Comparison of ENCODE assay signal across 17 cellular contexts in the genomic region with DNA sequence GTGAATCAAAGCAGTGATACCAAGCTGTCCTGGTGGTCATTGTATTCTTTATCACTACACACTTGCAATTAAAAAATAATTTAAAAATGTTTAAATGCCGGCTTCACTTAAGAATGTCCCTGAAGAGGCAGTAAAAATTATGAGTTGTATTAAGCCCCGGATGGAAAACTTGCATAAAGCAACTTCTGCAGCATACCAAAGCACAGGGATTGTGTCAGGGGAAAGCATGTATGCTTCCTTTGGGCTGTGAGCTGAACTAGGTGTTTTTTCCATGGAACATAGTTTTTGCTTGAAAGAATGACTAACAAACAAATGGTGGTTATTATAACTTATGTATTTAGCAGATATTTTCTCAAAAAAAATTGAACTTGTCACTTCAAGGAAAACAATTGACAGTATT.
DNase-seq lines count a peak whose midpoint lies in the region; ATAC-seq and TF ChIP-seq lines count a peak whose summit lies in the region.
"Had no signal": no experiment of that assay in that cellular context is flagged by ENCODE, and none has a peak within 500 bp of the region (broad histone marks: within the 10 kb centered on the region; RNA-seq: fewer than 3 reads in every experiment).

No MANE protein-coding gene starts in this region.

- H3K36me3 ChIP-seq in IMR-90 (ENCODE audit: control insufficient read depth, insufficient read depth, low read length) = peaks cover 6% of the 10 kb centered on the region

- TF ChIP-seq RAD21 in IMR-90 (IDR thresholded peaks at IDR 0.05; ENCODE audit: low read length) = no peak

- H3K4ac ChIP-seq in IMR-90 (ENCODE audit: low read depth, low read length) = peak overlapping the region; percentile 80

- H3K9me1 ChIP-seq in IMR-90 (ENCODE audit: insufficient read depth, low read length) = peaks cover 10% of the 10 kb centered on the region; the same call in 1 of the 2 replicates

- H4K20me1 ChIP-seq in IMR-90 (ENCODE audit: insufficient read depth, low read length) = no peaks in the 10 kb centered on the region
- H4K20me1 ChIP-seq: BLaER1 treated with 17β-estradiol and CSF1 and Interleukin-3, amounts not matched to agents 10 nM and 100 nM had no signal

- H3K56ac ChIP-seq in IMR-90 (ENCODE audit: extremely low read depth, insufficient read depth, low read length) = no peak overlapping the region

- H2AFZ ChIP-seq in IMR-90 (replicated peaks; ENCODE audit: low read length, poor library complexity) = no peak overlapping the region

- H2BK5ac ChIP-seq in IMR-90 (ENCODE audit: low read depth, low read length, poor library complexity, severe bottlenecking) = peak overlapping the region; percentile 72

- CTCF ChIA-PET in IMR-90 (lab: Yijun Ruan, JAX) = no interaction called here

- H3K4me3 ChIP-seq in IMR-90 (ENCODE audit: insufficient read depth, low read depth, low read length) (no peak overlapping the region), choroid plexus epithelial cell (ENCODE audit: low read depth, low read length) (no peak overlapping the region)
- H3K4me3 ChIP-seq: BLaER1 treated with 17β-estradiol and CSF1 and Interleukin-3, amounts not matched to agents 10 nM and 100 nM; K562 had no signal

- peak overlapping the region; percentile 92; the same call in 2 of the 3 replicates for H2BK15ac ChIP-seq in IMR-90 (ENCODE audit: low read depth, low read length)

- H4K5ac ChIP-seq in IMR-90 (ENCODE audit: low read depth, low read length) = peak overlapping the region; percentile 86

- H2BK20ac ChIP-seq in IMR-90 (ENCODE audit: low read depth, low read length) = peak overlapping the region; percentile 90; the same call in 1 of the 2 replicates

- dilution Hi-C loops in IMR-90 (cut with HindIII; ENCODE audit: low sequenced_read_pairs, unreplicated experiment) = no loop called here

- WGBS in IMR-90 (ENCODE audit: extremely low coverage in 2 of 2, insufficient read length in 1 of 2), 2 experiments = no CpG with 5 or more reads among the region's 2 CpGs

- peak overlapping the region; percentile 85 for H3K18ac ChIP-seq in IMR-90 (ENCODE audit: low read depth, low read length)

- in situ Hi-C loops in IMR-90 (cut with MboI; ENCODE audit: low sequenced_read_pairs) = no loop called here

- H3K23ac ChIP-seq in IMR-90 (ENCODE audit: low read depth, low read length) = peak overlapping the region; percentile 53; the same call in 1 of the 2 replicates

- H3K27ac ChIP-seq in IMR-90 (ENCODE audit: insufficient read depth, low read length) = peak overlapping the region; percentile 70; the same call in 1 of the 2 replicates
- H3K27ac ChIP-seq: BLaER1 treated with 17β-estradiol and CSF1 and Interleukin-3, amounts not matched to agents 10 nM and 100 nM had no signal

- no peak for ATAC-seq in IMR-90 (ENCODE audit: low read depth)
- ATAC-seq in HG02981 (IDR thresholded peaks at IDR 0.05; ENCODE audit: unreplicated experiment) = no peak
- no peak for ATAC-seq in HG03469 (IDR thresholded peaks at IDR 0.05; ENCODE audit: unreplicated experiment)
- ATAC-seq: HCT116, K562 had no signal

- H3K4me1 ChIP-seq in IMR-90 (ENCODE audit: control insufficient read depth, insufficient read depth, low read length) = peaks cover 18% of the 10 kb centered on the region

- peaks cover 5% of the 10 kb centered on the region; the same call in 1 of the 2 replicates for H3K9me3 ChIP-seq in IMR-90 (ENCODE audit: control insufficient read depth, insufficient read depth, low read length)

- no TSS peak for BruUV-seq in IMR-90 (replicated peaks; lab: Mats Ljungman, UMichigan)

- no peak overlapping the region for H2AK9ac ChIP-seq in IMR-90 (replicated peaks; ENCODE audit: low read depth, low read length, poor library complexity)

- no peak for TF ChIP-seq POLR2A in IMR-90 (IDR thresholded peaks at IDR 0.05; ENCODE audit: low read depth, low read length)

- TF ChIP-seq CTCF in IMR-90 (conservative IDR thresholded peaks at IDR 0.05; ENCODE audit: low read depth, low read length) = no peak
- TF ChIP-seq CTCF in choroid plexus epithelial cell (conservative IDR thresholded peaks at IDR 0.05; ENCODE audit: low read depth, low read length) = no peak

- H4K8ac ChIP-seq in IMR-90 (ENCODE audit: low read depth in 2 of 2, low read length in 2 of 2) = peak overlapping the region in 1 of 2 experiments; percentile 71; a peak in 2 of 4 replicates

- H2AK5ac ChIP-seq in IMR-90 (ENCODE audit: low read depth, low read length) = peak overlapping the region; percentile 79

- 0 out of 2 replicates have a peak overlapping the region, but pooled peaks have one; percentile 41 for H3K9ac ChIP-seq in IMR-90 (ENCODE audit: low read depth, low read length)
- H3K9ac ChIP-seq: BLaER1 treated with 17β-estradiol and CSF1 and Interleukin-3, amounts not matched to agents 10 nM and 100 nM had no signal

- no peaks in the 10 kb centered on the region for H3K27me3 ChIP-seq in IMR-90 (ENCODE audit: control insufficient read depth, insufficient read depth, low read length)
- H3K27me3 ChIP-seq: BLaER1 treated with 17β-estradiol and CSF1 and Interleukin-3, amounts not matched to agents 10 nM and 100 nM had no signal

- H3K79me1 ChIP-seq in IMR-90 (ENCODE audit: low read depth in 1 of 2, low read length in 2 of 2) = peaks cover 21 to 55% of the 10 kb centered on the region in 2 experiments

- POLR2A ChIA-PET in IMR-90 (lab: Charles Lee; ENCODE audit: unreplicated experiment) = no interaction called here

- DNase-seq in IMR-90 (no peak), choroid plexus epithelial cell (ENCODE audit: low read depth) (peak; percentile 58), iris pigment epithelial cell (ENCODE audit: low read depth) (peak; percentile 69)
- no peak for DNase-seq in activated CD4-positive, alpha-beta T cell treated with anti-CD3 and anti-CD28 coated beads, Interleukin-2, amount 50 U/mL, for 1 hour
- DNase-seq: CD8-positive, alpha-beta memory T cell; COR-L47; DMS 273 treated with DMSO at 0.1 percent for 48 hours; DMS53; GF-D8; GOT3; H7; HFFc6 had no signal

- peak overlapping the region; percentile 61 for H3K14ac ChIP-seq in IMR-90 (replicated peaks; ENCODE audit: low read depth, low read length)

- peak overlapping the region; percentile 81 for H4K91ac ChIP-seq in IMR-90 (ENCODE audit: insufficient read depth, low read depth, low read length)

- peak overlapping the region; percentile 85 for H2BK120ac ChIP-seq in IMR-90 (ENCODE audit: low read depth, low read length)

- no peak overlapping the region for H3K4me2 ChIP-seq in IMR-90 (ENCODE audit: low read depth, low read length)
- H3K4me2 ChIP-seq: BLaER1 treated with 17β-estradiol and CSF1 and Interleukin-3, amounts not matched to agents 10 nM and 100 nM had no signal

- intact Hi-C loops in IMR-90 (cut with micrococcal nuclease) = no loop called here

TF ChIP-seq in IMR-90, 13 proteins besides CTCF, POLR2A, EP300 and RAD21:
- TF ChIP-seq SMC3 (IDR thresholded peaks at IDR 0.05; ENCODE audit: low read depth, low read length) (no peak), RCOR1 (IDR thresholded peaks at IDR 0.05; ENCODE audit: insufficient replicate concordance, low read length) (no peak), RFX5 (IDR thresholded peaks at IDR 0.05; ENCODE audit: low read depth, low read length) (no peak), CEBPB (IDR thresholded peaks at IDR 0.05; ENCODE audit: low read depth, low read length) (no peak), BHLHE40 (IDR thresholded peaks at IDR 0.05; ENCODE audit: low read depth, low read length) (no peak), FOS (IDR thresholded peaks at IDR 0.05; ENCODE audit: low read depth, low read length) (no peak), CHD1 (IDR thresholded peaks at IDR 0.05; ENCODE audit: low read depth, low read length) (no peak), MXI1 (IDR thresholded peaks at IDR 0.05; ENCODE audit: borderline replicate concordance, low read depth, low read length) (no peak), MAFK (IDR thresholded peaks at IDR 0.05; ENCODE audit: low read depth, low read length) (no peak), NFE2L2 (IDR thresholded peaks at IDR 0.05; ENCODE audit: low read depth, low read length) (no peak), MAZ (IDR thresholded peaks at IDR 0.05; ENCODE audit: borderline replicate concordance, low read depth, low read length) (no peak)
- TF ChIP-seq, protein P1, sequence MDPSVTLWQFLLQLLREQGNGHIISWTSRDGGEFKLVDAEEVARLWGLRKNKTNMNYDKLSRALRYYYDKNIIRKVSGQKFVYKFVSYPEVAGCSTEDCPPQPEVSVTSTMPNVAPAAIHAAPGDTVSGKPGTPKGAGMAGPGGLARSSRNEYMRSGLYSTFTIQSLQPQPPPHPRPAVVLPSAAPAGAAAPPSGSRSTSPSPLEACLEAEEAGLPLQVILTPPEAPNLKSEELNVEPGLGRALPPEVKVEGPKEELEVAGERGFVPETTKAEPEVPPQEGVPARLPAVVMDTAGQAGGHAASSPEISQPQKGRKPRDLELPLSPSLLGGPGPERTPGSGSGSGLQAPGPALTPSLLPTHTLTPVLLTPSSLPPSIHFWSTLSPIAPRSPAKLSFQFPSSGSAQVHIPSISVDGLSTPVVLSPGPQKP (IDR thresholded peaks at IDR 0.05; ENCODE audit: borderline replicate concordance, low read depth, low read length) = no peak
- TF ChIP-seq, protein P2, sequence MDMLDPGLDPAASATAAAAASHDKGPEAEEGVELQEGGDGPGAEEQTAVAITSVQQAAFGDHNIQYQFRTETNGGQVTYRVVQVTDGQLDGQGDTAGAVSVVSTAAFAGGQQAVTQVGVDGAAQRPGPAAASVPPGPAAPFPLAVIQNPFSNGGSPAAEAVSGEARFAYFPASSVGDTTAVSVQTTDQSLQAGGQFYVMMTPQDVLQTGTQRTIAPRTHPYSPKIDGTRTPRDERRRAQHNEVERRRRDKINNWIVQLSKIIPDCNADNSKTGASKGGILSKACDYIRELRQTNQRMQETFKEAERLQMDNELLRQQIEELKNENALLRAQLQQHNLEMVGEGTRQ (IDR thresholded peaks at IDR 0.05; ENCODE audit: low read depth, low read length) = no peak

Comparison
In these comparisons a context has a peak if more than half of its experiments do, and no peak if none do; other contexts are left out.
1. DNase-seq: peak in choroid plexus epithelial cell (single experiment) and iris pigment epithelial cell (single experiment); none in IMR-90 (single experiment) and activated CD4-positive, alpha-beta T cell treated with anti-CD3 and anti-CD28 coated beads, Interleukin-2, amount 50 U/mL, for 1 hour (single experiment).